ENCODE assay signal across 17 cellular contexts in the genomic region with DNA sequence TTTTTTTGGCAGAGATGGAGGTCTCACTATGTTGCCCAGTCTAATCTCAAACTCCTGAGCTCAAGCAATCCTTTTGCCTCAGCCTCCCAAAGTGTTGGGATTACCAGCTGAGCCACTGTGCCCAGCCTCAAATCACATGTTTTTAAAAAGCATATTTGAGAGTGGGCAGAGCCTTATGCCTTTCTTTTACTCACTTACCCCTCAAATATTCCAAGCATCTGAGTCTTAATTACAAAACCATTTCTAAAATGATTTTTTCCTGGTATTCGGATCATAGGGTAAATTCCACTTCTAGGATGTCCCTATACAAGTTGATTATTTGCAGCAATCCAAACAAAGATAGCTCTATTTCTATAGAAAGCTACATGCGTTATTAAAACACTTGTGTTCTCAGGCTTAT.
DNase-seq lines count a peak whose midpoint lies in the region; ATAC-seq and TF ChIP-seq lines count a peak whose summit lies in the region.
"Had no signal": no experiment of that assay in that cellular context is flagged by ENCODE, and none has a peak within 500 bp of the region (broad histone marks: within the 10 kb centered on the region; RNA-seq: fewer than 3 reads in every experiment).

No MANE protein-coding gene starts in this region.

- H3K36me3 Mint-ChIP-seq in nephron (ENCODE audit: low read depth), result no peaks in the 10 kb centered on the region
- peaks cover 21 to 26% of the 10 kb centered on the region in 2 donors for H3K36me3 Mint-ChIP-seq in CD4-positive, alpha-beta memory T cell

- peaks cover 11% of the 10 kb centered on the region for H3K4me1 Mint-ChIP-seq in nephron
- H3K4me1 Mint-ChIP-seq in CD4-positive, alpha-beta memory T cell, result peaks cover 10 to 17% (median 15%) of the 10 kb centered on the region in 4 donors

- H3K27me3 ChIP-seq in CD4-positive, alpha-beta memory T cell (ENCODE audit: insufficient read depth, low read length), result no peaks in the 10 kb centered on the region
- H3K27me3 ChIP-seq: MG63 had no signal

- H3K4me3 ChIP-seq in AG10803 (ENCODE audit: low read length), result no peak overlapping the region
- H3K4me3 ChIP-seq in OCI-LY7 (ENCODE audit: low read depth, low read length, poor library complexity, severe bottlenecking), result no peak overlapping the region
- no peak overlapping the region for H3K4me3 ChIP-seq in CD4-positive, alpha-beta memory T cell (ENCODE audit: low read length in 2 of 2)
- H3K4me3 ChIP-seq: MG63 had no signal

- no peak overlapping the region for H3K4me2 ChIP-seq in OCI-LY7 (ENCODE audit: low read length)

- intact Hi-C loops in OCI-LY7 (cut with micrococcal nuclease; ENCODE audit: unreplicated experiment), result no loop called here
- intact Hi-C loops in CD4-positive, alpha-beta memory T cell (cut with micrococcal nuclease), result no loop called here

- DNase-seq in AG10803 (ENCODE audit: low read depth) (peak; percentile 28), OCI-LY7 (ENCODE audit: low spot score) (no peak), dedifferentiated amniotic fluid mesenchymal stem cell (ENCODE audit: extremely low spot score) (peak; percentile 36), cerebellar nuclear complex (lab: John Stamatoyannopoulos, UW) (no peak)
- DNase-seq in CD4-positive, alpha-beta memory T cell, result no peak
- DNase-seq: DMS53, KG1, MG63, NCI-H1092 treated with DMSO at 0.1 percent for 48 hours, NCI-H1694, NCI-H2107, NCI-H446 had no signal

- H3K27ac ChIP-seq in OCI-LY7 (ENCODE audit: low read depth, low read length, poor library complexity, severe bottlenecking), result peak overlapping the region; percentile 47
- H3K27ac ChIP-seq in CD4-positive, alpha-beta memory T cell (ENCODE audit: low read depth, low read length), result no peak overlapping the region
- H3K27ac ChIP-seq: C4-2B had no signal

- H3K4me1 ChIP-seq in OCI-LY7 (ENCODE audit: insufficient read depth, low read length, poor library complexity, severe bottlenecking), result peaks cover 50% of the 10 kb centered on the region
- H3K4me1 ChIP-seq in CD4-positive, alpha-beta memory T cell (ENCODE audit: insufficient read depth, low read length), result no peaks in the 10 kb centered on the region

- H3K79me2 ChIP-seq in OCI-LY7 (ENCODE audit: insufficient read depth, low read depth, low read length), result peaks cover 54% of the 10 kb centered on the region; the same call in 1 of the 2 replicates

- ATAC-seq in HG03354 (IDR thresholded peaks at IDR 0.05; ENCODE audit: poor library complexity, severe bottlenecking, unreplicated experiment) (no peak), HG03565 (IDR thresholded peaks at IDR 0.05; ENCODE audit: unreplicated experiment) (no peak)
- ATAC-seq: Panc1 had no signal

- H3K27me3 Mint-ChIP-seq in nephron (ENCODE audit: low read depth), result no peaks in the 10 kb centered on the region
- no peaks in the 10 kb centered on the region for H3K27me3 Mint-ChIP-seq in CD4-positive, alpha-beta memory T cell

- H3K9me3 Mint-ChIP-seq in nephron, result no peaks in the 10 kb centered on the region
- peaks cover 0 to 2% (median 0%) of the 10 kb centered on the region in 8 donors for H3K9me3 Mint-ChIP-seq in CD4-positive, alpha-beta memory T cell

- CTCF ChIA-PET in OCI-LY7 (lab: Charles Lee; ENCODE audit: unreplicated experiment), result no interaction called here
- CTCF ChIA-PET in CD4-positive, alpha-beta memory T cell (lab: Charles Lee; ENCODE audit: partially characterized antibody), result interaction anchor here (0.8 kb wide), 1 partner anchor 16 kb away, joined by 3 read pairs; no protein-coding TSS in a partner anchor

- POLR2A ChIA-PET in OCI-LY7 (lab: Charles Lee), result interaction anchor here (0.9 to 1.2 kb wide), 3 partner anchors 17 to 34 kb away, joined by 3 read pairs; no protein-coding TSS in a partner anchor
- POLR2A ChIA-PET in CD4-positive, alpha-beta memory T cell (lab: Charles Lee; ENCODE audit: partially characterized antibody), result interaction anchor here (0.6 kb wide), 1 partner anchor 1050 kb away, joined by 3 read pairs; no protein-coding TSS in a partner anchor

- peak overlapping the region in 2 of 3 experiments; percentile 3 to 5 for H3K27ac Mint-ChIP-seq in nephron
- peak overlapping the region in 1 of 7 donors; percentile 69 for H3K27ac Mint-ChIP-seq in CD4-positive, alpha-beta memory T cell

- H3K36me3 ChIP-seq in OCI-LY7 (ENCODE audit: insufficient read depth, low read length), result peaks cover 73% of the 10 kb centered on the region
- H3K36me3 ChIP-seq in CD4-positive, alpha-beta memory T cell (ENCODE audit: insufficient read depth, low read length), result no peaks in the 10 kb centered on the region
- H3K36me3 ChIP-seq: MG63 had no signal

- H4K20me1 ChIP-seq in OCI-LY7 (ENCODE audit: insufficient read depth, low read length), result no peaks in the 10 kb centered on the region

- no peaks in the 10 kb centered on the region for H3K9me3 ChIP-seq in OCI-LY7 (ENCODE audit: low read length)
- no peaks in the 10 kb centered on the region for H3K9me3 ChIP-seq in CD4-positive, alpha-beta memory T cell (ENCODE audit: control insufficient read depth in 1 of 2, low read length in 2 of 2)
- H3K9me3 ChIP-seq: MG63 had no signal

- H3K4me3 Mint-ChIP-seq in nephron, result no peak overlapping the region
- H3K4me3 Mint-ChIP-seq in CD4-positive, alpha-beta memory T cell, result no peak overlapping the region

- no peak overlapping the region for H2AFZ ChIP-seq in OCI-LY7 (ENCODE audit: low read length)

- TF ChIP-seq CTCF in AG10803 (conservative IDR thresholded peaks at IDR 0.05; ENCODE audit: low read length), result no peak
- no peak for TF ChIP-seq CTCF in OCI-LY7 (conservative IDR thresholded peaks at IDR 0.05; ENCODE audit: low read length)
- TF ChIP-seq CTCF in nephron (IDR thresholded peaks at IDR 0.05; ENCODE audit: unreplicated experiment in 3 of 3), result no peak

- no TSS peak for BruUV-seq in OCI-LY7 (replicated peaks; lab: Mats Ljungman, UMichigan)

- H3K9me2 ChIP-seq in OCI-LY7 (ENCODE audit: insufficient read depth, low read length), result no peaks in the 10 kb centered on the region

Comparison
In these comparisons a context has a peak if more than half of its experiments do, and no peak if none do; other contexts are left out.
1. DNase-seq: peak in AG10803 (single experiment) and dedifferentiated amniotic fluid mesenchymal stem cell (single experiment); none in OCI-LY7 (single experiment), CD4-positive, alpha-beta memory T cell (0 of 5) and cerebellar nuclear complex (0 of 2).